1 cellular context compared by ENCODE assay signal in genomic region chr19:17555929-17556813, GRCh38.
TF ChIP-seq lines count a peak whose summit lies in the region.

No MANE protein-coding gene starts in this region.

TF ChIP-seq in GM23338, 12 proteins besides CTCF, POLR2A, EP300 and RAD21 (continued from another document):
- TF ChIP-seq, protein P1, sequence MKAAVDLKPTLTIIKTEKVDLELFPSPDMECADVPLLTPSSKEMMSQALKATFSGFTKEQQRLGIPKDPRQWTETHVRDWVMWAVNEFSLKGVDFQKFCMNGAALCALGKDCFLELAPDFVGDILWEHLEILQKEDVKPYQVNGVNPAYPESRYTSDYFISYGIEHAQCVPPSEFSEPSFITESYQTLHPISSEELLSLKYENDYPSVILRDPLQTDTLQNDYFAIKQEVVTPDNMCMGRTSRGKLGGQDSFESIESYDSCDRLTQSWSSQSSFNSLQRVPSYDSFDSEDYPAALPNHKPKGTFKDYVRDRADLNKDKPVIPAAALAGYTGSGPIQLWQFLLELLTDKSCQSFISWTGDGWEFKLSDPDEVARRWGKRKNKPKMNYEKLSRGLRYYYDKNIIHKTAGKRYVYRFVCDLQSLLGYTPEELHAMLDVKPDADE (IDR thresholded peaks at IDR 0.05) = no peak
- no peak for TF ChIP-seq REST (IDR thresholded peaks at IDR 0.05; ENCODE audit: unreplicated experiment)
- no peak for TF ChIP-seq STAT1 (IDR thresholded peaks at IDR 0.05; ENCODE audit: unreplicated experiment)
- TF ChIP-seq EZH2 (IDR thresholded peaks at IDR 0.05; ENCODE audit: low read depth, unreplicated experiment) = no peak
- no peak for TF ChIP-seq NANOG (IDR thresholded peaks at IDR 0.05; ENCODE audit: borderline replicate concordance)
- TF ChIP-seq POLR2AphosphoS5 (IDR thresholded peaks at IDR 0.05; ENCODE audit: low read depth) = no peak
- TF ChIP-seq CREB1 (CRISPR knock-in tag; IDR thresholded peaks at IDR 0.05; ENCODE audit: low read depth) = no peak
- no peak for TF ChIP-seq ZNF462 (CRISPR knock-in tag; IDR thresholded peaks at IDR 0.05)
- no peak for TF ChIP-seq ZNF331 (CRISPR knock-in tag; IDR thresholded peaks at IDR 0.05; ENCODE audit: low read depth)
- no peak for TF ChIP-seq JUNB (IDR thresholded peaks at IDR 0.05; ENCODE audit: unreplicated experiment)
- no peak for TF ChIP-seq EZH2phosphoT487 (IDR thresholded peaks at IDR 0.05; ENCODE audit: unreplicated experiment)
